Comparison of ENCODE assay signal across 8 cellular contexts in genomic region chrX:129781134-129782014, GRCh38. TPM values are rescaled to one million over a fixed set of nuclear protein-coding genes. Genes with fewer than 3 reads are reported as not detected.
DNase-seq lines count a peak whose midpoint lies in the region; ATAC-seq and TF ChIP-seq lines count a peak whose summit lies in the region.

No MANE protein-coding gene starts in this region.

- H3K27me3 ChIP-seq in smooth muscle cell (ENCODE audit: low read depth) (no peaks in the 10 kb centered on the region), sigmoid colon (no peaks in the 10 kb centered on the region)

- no peak overlapping the region for H3K4me3 ChIP-seq in smooth muscle cell
- H3K4me3 ChIP-seq in sigmoid colon, result peak overlapping the region in 1 of 4 donors; percentile 26

- H4K20me1 ChIP-seq in smooth muscle cell (ENCODE audit: low read depth), result no peaks in the 10 kb centered on the region

- peaks cover 73% of the 10 kb centered on the region for H3K4me1 Mint-ChIP-seq in activated naive CD4-positive, alpha-beta T cell treated with anti-CD3 and anti-CD28 coated beads, Interleukin-2, amount 10 ng/mL, durations not matched to agents 7 days and 5 days
- H3K4me1 Mint-ChIP-seq in osteocyte (ENCODE audit: unreplicated experiment), result no peaks in the 10 kb centered on the region

- WGBS in smooth muscle cell (ENCODE audit: low lambda C conversion rate), result 81% methylated on average over 13 of the region's 13 CpGs
- WGBS in sigmoid colon, 2 donors, result 44 to 80% methylated on average over 13 of the region's 13 CpGs

- H3K4me1 ChIP-seq in smooth muscle cell (ENCODE audit: low read depth), result no peaks in the 10 kb centered on the region
- no peaks in the 10 kb centered on the region for H3K4me1 ChIP-seq in sigmoid colon

- H3K27ac ChIP-seq in smooth muscle cell (ENCODE audit: low read depth) (no peak overlapping the region), sigmoid colon (peak overlapping the region in 1 of 4 donors; percentile 25)

- no peaks in the 10 kb centered on the region for H3K36me3 ChIP-seq in smooth muscle cell (ENCODE audit: low read depth)
- H3K36me3 ChIP-seq in sigmoid colon, result no peaks in the 10 kb centered on the region

- H3K9me3 Mint-ChIP-seq in activated naive CD4-positive, alpha-beta T cell treated with anti-CD3 and anti-CD28 coated beads, Interleukin-2, amount 10 ng/mL, durations not matched to agents 7 days and 5 days, result no peaks in the 10 kb centered on the region
- H3K9me3 Mint-ChIP-seq in osteocyte (ENCODE audit: unreplicated experiment), result no peaks in the 10 kb centered on the region

- no peak overlapping the region for H3K9ac ChIP-seq in smooth muscle cell (ENCODE audit: low read depth)

- CTCF ChIA-PET in activated naive CD4-positive, alpha-beta T cell treated with anti-CD3 and anti-CD28 coated beads, Interleukin-2, amount 10 ng/mL, durations not matched to agents 7 days and 5 days (lab: Charles Lee), result interaction anchor here (0.8 to 6.1 kb wide), 7 partner anchors 10 to 141 kb away, joined by 3 to 39 read pairs (median 4); no protein-coding TSS in a partner anchor

- ATAC-seq in GM18858 (IDR thresholded peaks at IDR 0.05; ENCODE audit: unreplicated experiment) (peak; percentile 55), HG02973 (IDR thresholded peaks at IDR 0.05; ENCODE audit: unreplicated experiment) (peak; percentile 66)

- H2AFZ ChIP-seq in smooth muscle cell (ENCODE audit: low read depth), result no peak overlapping the region

- no peaks in the 10 kb centered on the region for H3K9me3 ChIP-seq in smooth muscle cell (replicated peaks; ENCODE audit: low read depth)
- H3K9me3 ChIP-seq in sigmoid colon, result no peaks in the 10 kb centered on the region

- H3K4me3 Mint-ChIP-seq in activated naive CD4-positive, alpha-beta T cell treated with anti-CD3 and anti-CD28 coated beads, Interleukin-2, amount 10 ng/mL, durations not matched to agents 7 days and 5 days, result peak overlapping the region; percentile 94
- no peak overlapping the region for H3K4me3 Mint-ChIP-seq in osteocyte (ENCODE audit: unreplicated experiment)

- TF ChIP-seq CTCF in smooth muscle cell (IDR thresholded peaks at IDR 0.05; ENCODE audit: borderline replicate concordance, insufficient read depth, poor library complexity, severe bottlenecking), result no peak
- no peak for TF ChIP-seq CTCF in sigmoid colon (IDR thresholded peaks at IDR 0.05)
- no peak for TF ChIP-seq CTCF in osteocyte (IDR thresholded peaks at IDR 0.05)

- DNase-seq in SKM-1 treated with dmso at 0.1 percent for 144 hours (lab: John Stamatoyannopoulos, UW; ENCODE audit: unreplicated experiment) (peak; percentile 71), posterior vena cava (ENCODE audit: low spot score) (peak; percentile 83), smooth muscle cell (lab: John Stamatoyannopoulos, UW; ENCODE audit: unreplicated experiment) (no peak), sigmoid colon (no peak), osteocyte (ENCODE audit: extremely low spot score, unreplicated experiment) (no peak)
- peak; percentile 89 for DNase-seq in activated naive CD4-positive, alpha-beta T cell treated with anti-CD3 and anti-CD28 coated beads, Interleukin-2, amount 10 ng/mL, durations not matched to agents 7 days and 5 days

- no peaks in the 10 kb centered on the region for H3K27me3 Mint-ChIP-seq in activated naive CD4-positive, alpha-beta T cell treated with anti-CD3 and anti-CD28 coated beads, Interleukin-2, amount 10 ng/mL, durations not matched to agents 7 days and 5 days
- H3K27me3 Mint-ChIP-seq in osteocyte (ENCODE audit: unreplicated experiment), result no peaks in the 10 kb centered on the region

- intact Hi-C loops in posterior vena cava (cut with DNase I), result no loop called here
- intact Hi-C loops in sigmoid colon (cut with DNase I), result no loop called here

- no peak for TF ChIP-seq EP300 in sigmoid colon (IDR thresholded peaks at IDR 0.05)

- TF ChIP-seq POLR2A in sigmoid colon (IDR thresholded peaks at IDR 0.05), result no peak

- H3K4me2 ChIP-seq in smooth muscle cell, result no peak overlapping the region

- peaks cover 61% of the 10 kb centered on the region for H3K36me3 Mint-ChIP-seq in activated naive CD4-positive, alpha-beta T cell treated with anti-CD3 and anti-CD28 coated beads, Interleukin-2, amount 10 ng/mL, durations not matched to agents 7 days and 5 days
- H3K36me3 Mint-ChIP-seq in osteocyte (ENCODE audit: unreplicated experiment), result no peaks in the 10 kb centered on the region

- H3K79me2 ChIP-seq in smooth muscle cell (ENCODE audit: low read depth), result no peaks in the 10 kb centered on the region

- H3K27ac Mint-ChIP-seq in activated naive CD4-positive, alpha-beta T cell treated with anti-CD3 and anti-CD28 coated beads, Interleukin-2, amount 10 ng/mL, durations not matched to agents 7 days and 5 days, result peak overlapping the region; percentile 94
- H3K27ac Mint-ChIP-seq in osteocyte (ENCODE audit: unreplicated experiment), result no peak overlapping the region

- no peaks in the 10 kb centered on the region for H3F3A ChIP-seq in smooth muscle cell (ENCODE audit: low read depth)

RNA-seq across cellular contexts. Expression of gene SASH3, which starts 1.6 kb away (rescaled TPM):
- total RNA-seq in posterior vena cava (10 to 100 TPM; 11.6 to 18.5 TPM), smooth muscle cell (not detected in 2 replicates), sigmoid colon (1 to 10 TPM; 1.7 to 8.7 (median 5.9) TPM), osteocyte (not detected in 2 replicates)
- polyA plus RNA-seq in smooth muscle cell (not detected in 2 replicates), sigmoid colon (10 to 100 TPM in 2 of 3 donors, 1 to 10 TPM in 1; 6.2 to 48.3 (median 13.2) TPM)

RNA-seq across cellular contexts. Expression of gene XPNPEP2, which starts 42.6 kb away (rescaled TPM):
- 10 to 100 TPM; 11.3 to 29.3 TPM for total RNA-seq in posterior vena cava
- total RNA-seq in smooth muscle cell, result 0.09 TPM in 1 of 2 replicates, not detected in the other
- 0.13 and 0.46 TPM in 2 replicates for polyA plus RNA-seq in smooth muscle cell
- total RNA-seq in sigmoid colon, result 10 to 100 TPM in 1 of 4 donors, 1 to 10 TPM in 3; 2.6 to 11.1 (median 4.7) TPM
- 1 to 10 TPM; 1.8 to 3.3 (median 2.5) TPM for polyA plus RNA-seq in sigmoid colon
- total RNA-seq in osteocyte, result 0.27 and 0.39 TPM in 2 replicates

Comparison
In these comparisons a context has a peak if more than half of its experiments do, and no peak if none do; other contexts are left out.
1. DNase-seq: peak in SKM-1 treated with dmso at 0.1 percent for 144 hours (single experiment), activated naive CD4-positive, alpha-beta T cell treated with anti-CD3 and anti-CD28 coated beads, Interleukin-2, amount 10 ng/mL, durations not matched to agents 7 days and 5 days (single experiment) and posterior vena cava (single experiment); none in smooth muscle cell (single experiment), sigmoid colon (single experiment) and osteocyte (single experiment).